16 cellular contexts compared by ENCODE assay signal in genomic region chr12:26786491-26787124, GRCh38. TPM values are rescaled to one million over a fixed set of nuclear protein-coding genes. Genes with fewer than 3 reads are reported as not detected.
DNase-seq lines count a peak whose midpoint lies in the region; ATAC-seq and TF ChIP-seq lines count a peak whose summit lies in the region.
"Had no signal": no experiment of that assay in that cellular context is flagged by ENCODE, and none has a peak within 500 bp of the region (broad histone marks: within the 10 kb centered on the region; RNA-seq: fewer than 3 reads in every experiment).

No MANE protein-coding gene starts in this region.

- no peaks in the 10 kb centered on the region for H4K20me1 ChIP-seq in PC-3 (ENCODE audit: low read length)

- no peak overlapping the region for H2AFZ ChIP-seq in PC-3 (ENCODE audit: low read length)

- H3K4me2 ChIP-seq in PC-3 (ENCODE audit: low read length) = peak overlapping the region; percentile 20
- H3K4me2 ChIP-seq: KMS-11 had no signal

- peak overlapping the region; percentile 73 for H3K27ac Mint-ChIP-seq in chondrocyte (ENCODE audit: unreplicated experiment)
- peak overlapping the region; percentile 17 for H3K27ac Mint-ChIP-seq in stimulated activated effector memory CD8-positive, alpha-beta T cell treated with anti-CD3 and anti-CD28 coated beads, Interleukin-12 subunit alpha, Interleukin-12 subunit beta, amount 100 ng/mL, for 72 hours
- H3K27ac Mint-ChIP-seq: activated CD4-positive, alpha-beta T cell treated with anti-CD3 and anti-CD28 coated beads, Interleukin-2, amount 10 ng/mL, durations not matched to agents 7 days and 5 days; activated T-cell treated with anti-CD3 and anti-CD28 coated beads, Interleukin-2, amount 50 U/mL, for 72 hours had no signal

- H3K27ac ChIP-seq in PC-3 (ENCODE audit: low read length) (0 out of 2 replicates have a peak overlapping the region, but pooled peaks have one; percentile 1), right atrium auricular region (peak overlapping the region; percentile 6 to 31)
- H3K27ac ChIP-seq: KMS-11 had no signal

- TF ChIP-seq CTCF in PC-3 (conservative IDR thresholded peaks at IDR 0.05; ENCODE audit: low read depth, low read length) = no peak
- TF ChIP-seq CTCF in chondrocyte (IDR thresholded peaks at IDR 0.05) = no peak
- TF ChIP-seq CTCF in right atrium auricular region (IDR thresholded peaks at IDR 0.05) = no peak

- H3K27me3 ChIP-seq in PC-3 (ENCODE audit: low read length) (no peaks in the 10 kb centered on the region), right atrium auricular region (no peaks in the 10 kb centered on the region)

- H3K9me3 ChIP-seq in PC-3 (ENCODE audit: low read length) (no peaks in the 10 kb centered on the region), right atrium auricular region (no peaks in the 10 kb centered on the region)

- H3K9me2 ChIP-seq in PC-3 (replicated peaks; ENCODE audit: low read length) = no peaks in the 10 kb centered on the region

- H3K27me3 Mint-ChIP-seq in chondrocyte (ENCODE audit: low read depth) = no peaks in the 10 kb centered on the region
- H3K27me3 Mint-ChIP-seq: activated CD4-positive, alpha-beta T cell treated with anti-CD3 and anti-CD28 coated beads, Interleukin-2, amount 10 ng/mL, durations not matched to agents 7 days and 5 days; CD4-positive, alpha-beta memory T cell; effector memory CD8-positive, alpha-beta T cell had no signal

- H3K9ac ChIP-seq in PC-3 (ENCODE audit: low read length) = no peak overlapping the region
- H3K9ac ChIP-seq: KMS-11 had no signal

- no peaks in the 10 kb centered on the region for H3K9me3 Mint-ChIP-seq in chondrocyte (ENCODE audit: low read depth)
- H3K9me3 Mint-ChIP-seq in stimulated activated effector memory CD8-positive, alpha-beta T cell treated with anti-CD3 and anti-CD28 coated beads, Interleukin-12 subunit alpha, Interleukin-12 subunit beta, amount 100 ng/mL, for 72 hours = no peaks in the 10 kb centered on the region
- H3K9me3 Mint-ChIP-seq: activated CD4-positive, alpha-beta T cell treated with anti-CD3 and anti-CD28 coated beads, Interleukin-2, amount 10 ng/mL, durations not matched to agents 7 days and 5 days; effector memory CD8-positive, alpha-beta T cell had no signal

- H3K79me2 ChIP-seq in PC-3 (ENCODE audit: low read length) = no peaks in the 10 kb centered on the region

- DNase-seq in PC-3 (no peak), chondrocyte (ENCODE audit: low spot score) (no peak), right atrium auricular region (ENCODE audit: low spot score) (no peak), posterior cingulate gyrus (no peak)
- DNase-seq in stimulated activated effector memory CD8-positive, alpha-beta T cell treated with anti-CD3 and anti-CD28 coated beads, Interleukin-12 subunit alpha, Interleukin-12 subunit beta, amount 100 ng/mL, for 72 hours (ENCODE audit: low spot score in 2 of 2) = no peak
- DNase-seq: activated CD4-positive, alpha-beta T cell treated with anti-CD3 and anti-CD28 coated beads, Interleukin-2, amount 10 ng/mL, durations not matched to agents 7 days and 5 days; activated T-cell treated with anti-CD3 and anti-CD28 coated beads, Interleukin-2, amount 50 U/mL, for 72 hours; CD4-positive, alpha-beta memory T cell; effector memory CD8-positive, alpha-beta T cell; GOT3; NCI-H1436 treated with DMSO at 0.1 percent for 48 hours; nucleus accumbens; stimulated activated CD8-positive, alpha-beta memory T cell treated with anti-CD3 and anti-CD28 coated beads, Interleukin-4, amount 100 ng/mL, for 48 hours had no signal

- peaks cover 46% of the 10 kb centered on the region for H3K4me1 ChIP-seq in PC-3 (ENCODE audit: insufficient read depth, low read length)
- peaks cover 0 to 24% of the 10 kb centered on the region in 2 donors for H3K4me1 ChIP-seq in right atrium auricular region

- ATAC-seq in PC-3 = no peak
- ATAC-seq in stimulated activated effector memory CD8-positive, alpha-beta T cell treated with anti-CD3 and anti-CD28 coated beads, Interleukin-12 subunit alpha, Interleukin-12 subunit beta, amount 100 ng/mL, for 72 hours = no peak
- no peak for ATAC-seq in HG02884 (IDR thresholded peaks at IDR 0.05; ENCODE audit: unreplicated experiment)
- no peak for ATAC-seq in GM21723 (IDR thresholded peaks at IDR 0.05; ENCODE audit: unreplicated experiment)
- ATAC-seq: activated T-cell treated with anti-CD3 and anti-CD28 coated beads, Interleukin-2, amount 50 U/mL, for 72 hours; effector memory CD8-positive, alpha-beta T cell had no signal

- POLR2A ChIA-PET in PC-3 (lab: Charles Lee; ENCODE audit: unreplicated experiment) = no interaction called here

- H3K4me3 Mint-ChIP-seq in chondrocyte (ENCODE audit: unreplicated experiment) = no peak overlapping the region
- no peak overlapping the region for H3K4me3 Mint-ChIP-seq in stimulated activated effector memory CD8-positive, alpha-beta T cell treated with anti-CD3 and anti-CD28 coated beads, Interleukin-12 subunit alpha, Interleukin-12 subunit beta, amount 100 ng/mL, for 72 hours
- H3K4me3 Mint-ChIP-seq: activated CD4-positive, alpha-beta T cell treated with anti-CD3 and anti-CD28 coated beads, Interleukin-2, amount 10 ng/mL, durations not matched to agents 7 days and 5 days; activated T-cell treated with anti-CD3 and anti-CD28 coated beads, Interleukin-2, amount 50 U/mL, for 72 hours; CD4-positive, alpha-beta memory T cell; effector memory CD8-positive, alpha-beta T cell had no signal

- CTCF ChIA-PET in PC-3 (lab: Charles Lee) = no interaction called here

- BruUV-seq in PC-3 (replicated peaks; lab: Mats Ljungman, UMichigan) = no TSS peak

- peaks cover 4% of the 10 kb centered on the region for H3F3A ChIP-seq in PC-3 (ENCODE audit: low read length, unreplicated experiment)

- peaks cover 49% of the 10 kb centered on the region for H3K4me1 Mint-ChIP-seq in chondrocyte (ENCODE audit: low read depth)
- peaks cover 24% of the 10 kb centered on the region for H3K4me1 Mint-ChIP-seq in stimulated activated effector memory CD8-positive, alpha-beta T cell treated with anti-CD3 and anti-CD28 coated beads, Interleukin-12 subunit alpha, Interleukin-12 subunit beta, amount 100 ng/mL, for 72 hours

- H3K36me3 Mint-ChIP-seq in chondrocyte (ENCODE audit: low read depth) = no peaks in the 10 kb centered on the region
- peaks cover 14% of the 10 kb centered on the region for H3K36me3 Mint-ChIP-seq in stimulated activated effector memory CD8-positive, alpha-beta T cell treated with anti-CD3 and anti-CD28 coated beads, Interleukin-12 subunit alpha, Interleukin-12 subunit beta, amount 100 ng/mL, for 72 hours

- H3K4me3 ChIP-seq in PC-3 (ENCODE audit: low read length) (no peak overlapping the region), right atrium auricular region (no peak overlapping the region)

- H3K36me3 ChIP-seq in PC-3 (ENCODE audit: low read depth, low read length) (no peaks in the 10 kb centered on the region), right atrium auricular region (no peaks in the 10 kb centered on the region)

- intact Hi-C loops in PC-3 (cut with micrococcal nuclease) (no loop called here), posterior cingulate gyrus (cut with DNase I) (no loop called here)

RNA-seq across cellular contexts. Expression of gene ITPR2, which starts 46.4 kb away (rescaled TPM):
- total RNA-seq in PC-3 (2014; rRNA removed) (4.0 and 10.2 TPM in 2 replicates), chondrocyte (18.7 to 28.8 TPM (median 19.8 TPM) in 3 replicates), right atrium auricular region (10 to 100 TPM; 13.0 to 20.7 TPM)
